ENCODE assay signal across 22 cellular contexts in genomic region chr3:38120690-38121450, GRCh38. TPM values are rescaled to one million over a fixed set of nuclear protein-coding genes. Genes with fewer than 3 reads are reported as not detected.
DNase-seq lines count a peak whose midpoint lies in the region; ATAC-seq, FAIRE-seq and TF ChIP-seq lines count a peak whose summit lies in the region.
"Had no signal": no experiment of that assay in that cellular context is flagged by ENCODE, and none has a peak within 500 bp of the region (broad histone marks: within the 10 kb centered on the region; RNA-seq: fewer than 3 reads in every experiment).

No MANE protein-coding gene starts in this region.

- intact Hi-C loops in CD4-positive, alpha-beta memory T cell (cut with micrococcal nuclease), result no loop called here

- peaks cover 4 to 13% (median 6%) of the 10 kb centered on the region in 4 donors for H3K4me1 Mint-ChIP-seq in CD4-positive, alpha-beta memory T cell
- H3K4me1 Mint-ChIP-seq in activated naive CD8-positive, alpha-beta T cell treated with anti-CD3 and anti-CD28 coated beads for 36 hours, result peaks cover 10% of the 10 kb centered on the region
- no peaks in the 10 kb centered on the region for H3K4me1 Mint-ChIP-seq in neural progenitor cell

- no peak overlapping the region for H2AFZ ChIP-seq in neural progenitor cell (replicated peaks)

- POLR2A ChIA-PET in CD4-positive, alpha-beta memory T cell (lab: Charles Lee; ENCODE audit: partially characterized antibody), result interaction anchor here (1.0 to 2.9 kb wide), 3 partner anchors 16 to 46 kb away, joined by 3 to 12 read pairs (median 4); partner anchors contain the start of genes ACAA1 and OXSR1

- H3K4me3 ChIP-seq in CD4-positive, alpha-beta memory T cell (ENCODE audit: low read length in 2 of 2), result no peak overlapping the region
- H3K4me3 ChIP-seq in neural progenitor cell, result no peak overlapping the region
- H3K4me3 ChIP-seq: breast epithelium, HAP-1, left ventricle myocardium inferior, mucosa of descending colon, vagina had no signal

- no peak overlapping the region for H3K4me3 Mint-ChIP-seq in CD4-positive, alpha-beta memory T cell
- H3K4me3 Mint-ChIP-seq in activated naive CD8-positive, alpha-beta T cell treated with anti-CD3 and anti-CD28 coated beads for 36 hours, result no peak overlapping the region
- H3K4me3 Mint-ChIP-seq in neural progenitor cell, result peak overlapping the region; percentile 21
- H3K4me3 Mint-ChIP-seq: activated CD4-positive, alpha-beta memory T cell treated with anti-CD3 and anti-CD28 coated beads for 36 hours; activated T-helper 1 cell treated with anti-CD3 and anti-CD28 coated beads, Interleukin-12 subunit alpha, Interleukin-12 subunit beta, Interleukin-2, Interleukin-4 antibody, amounts not matched to agents 30 ng/mL and 10 ng/mL and 1 ng/mL, durations not matched to agents 14 hours and 24 hours and 36 hours; B cell had no signal

- H4K20me1 ChIP-seq in neural progenitor cell (ENCODE audit: low read depth), result peaks cover 3% of the 10 kb centered on the region

- H3F3A ChIP-seq in neural progenitor cell (ENCODE audit: low read depth), result no peaks in the 10 kb centered on the region

- no peak for TF ChIP-seq CTCF in neural progenitor cell (IDR thresholded peaks at IDR 0.05)

- H3K79me2 ChIP-seq in neural progenitor cell (ENCODE audit: low read depth), result no peaks in the 10 kb centered on the region

- no peaks in the 10 kb centered on the region for H3K4me1 ChIP-seq in CD4-positive, alpha-beta memory T cell (ENCODE audit: insufficient read depth, low read length)
- no peaks in the 10 kb centered on the region for H3K4me1 ChIP-seq in neural progenitor cell
- H3K4me1 ChIP-seq: breast epithelium, HAP-1, vagina had no signal

- CTCF ChIA-PET in CD4-positive, alpha-beta memory T cell (lab: Charles Lee; ENCODE audit: partially characterized antibody), result interaction anchor here (1.2 to 1.6 kb wide), 3 partner anchors 13 to 225 kb away, joined by 3 to 7 read pairs (median 3); partner anchors contain the start of gene XYLB

- peaks cover 20 to 54% of the 10 kb centered on the region in 2 donors for H3K36me3 Mint-ChIP-seq in CD4-positive, alpha-beta memory T cell
- H3K36me3 Mint-ChIP-seq in activated naive CD8-positive, alpha-beta T cell treated with anti-CD3 and anti-CD28 coated beads for 36 hours, result peaks cover 15% of the 10 kb centered on the region
- peaks cover 20% of the 10 kb centered on the region for H3K36me3 Mint-ChIP-seq in neural progenitor cell

- FAIRE-seq in frontal cortex (lab: Jason Lieb, UNC), result no peak

- no peak for ATAC-seq in activated CD4-positive, CD25-positive, alpha-beta regulatory T cell treated with anti-CD3 and anti-CD28 coated beads, Interleukin-2, amount 50 U/mL, for 24 hours
- no peak for ATAC-seq in GM21367 (IDR thresholded peaks at IDR 0.05; ENCODE audit: unreplicated experiment)
- ATAC-seq: mucosa of descending colon had no signal

- H3K27me3 ChIP-seq in CD4-positive, alpha-beta memory T cell (ENCODE audit: insufficient read depth, low read length), result no peaks in the 10 kb centered on the region
- H3K27me3 ChIP-seq in neural progenitor cell, result no peaks in the 10 kb centered on the region
- H3K27me3 ChIP-seq: breast epithelium, vagina had no signal

- peak; percentile 21 for DNase-seq in activated CD4-positive, CD25-positive, alpha-beta regulatory T cell treated with anti-CD3 and anti-CD28 coated beads, Interleukin-2, amount 50 U/mL, for 72 hours
- DNase-seq in CD4-positive, alpha-beta memory T cell, result no peak
- no peak for DNase-seq in activated naive CD8-positive, alpha-beta T cell treated with anti-CD3 and anti-CD28 coated beads for 36 hours
- no peak for DNase-seq in neural progenitor cell (ENCODE audit: low spot score)
- DNase-seq in frontal cortex (ENCODE audit: low spot score in 2 of 2), result no peak
- no peak for DNase-seq in NCI-H774 (lab: John Stamatoyannopoulos, UW)
- DNase-seq: 8988T; activated CD4-positive, alpha-beta memory T cell treated with anti-CD3 and anti-CD28 coated beads for 36 hours; cortex of kidney; left ventricle myocardium inferior; NCI-H1417 treated with DMSO at 0.1 percent for 48 hours; retina; SIG-M5; stimulated activated CD4-positive, alpha-beta T cell treated with anti-CD3 and anti-CD28 coated beads, Interleukin-12 subunit alpha, Interleukin-12 subunit beta, amount 100 ng/mL, for 4 hours had no signal

- H3K27ac ChIP-seq in CD4-positive, alpha-beta memory T cell (ENCODE audit: low read depth, low read length), result no peak overlapping the region
- H3K27ac ChIP-seq in neural progenitor cell, result no peak overlapping the region
- H3K27ac ChIP-seq: breast epithelium, left ventricle myocardium inferior, vagina had no signal

- peak overlapping the region in 5 of 7 donors; percentile 46 to 73 (median 58) for H3K27ac Mint-ChIP-seq in CD4-positive, alpha-beta memory T cell
- peak overlapping the region; percentile 63 for H3K27ac Mint-ChIP-seq in activated naive CD8-positive, alpha-beta T cell treated with anti-CD3 and anti-CD28 coated beads for 36 hours
- H3K27ac Mint-ChIP-seq in neural progenitor cell, result no peak overlapping the region
- H3K27ac Mint-ChIP-seq: activated CD4-positive, alpha-beta memory T cell treated with anti-CD3 and anti-CD28 coated beads for 36 hours; activated T-helper 1 cell treated with anti-CD3 and anti-CD28 coated beads, Interleukin-12 subunit alpha, Interleukin-12 subunit beta, Interleukin-2, Interleukin-4 antibody, amounts not matched to agents 30 ng/mL and 10 ng/mL and 1 ng/mL, durations not matched to agents 14 hours and 24 hours and 36 hours had no signal

- H3K27me3 Mint-ChIP-seq in CD4-positive, alpha-beta memory T cell, result no peaks in the 10 kb centered on the region
- H3K27me3 Mint-ChIP-seq in activated naive CD8-positive, alpha-beta T cell treated with anti-CD3 and anti-CD28 coated beads for 36 hours, result no peaks in the 10 kb centered on the region
- H3K27me3 Mint-ChIP-seq in neural progenitor cell (ENCODE audit: insufficient read depth, low read depth), result peaks cover 1% of the 10 kb centered on the region
- H3K27me3 Mint-ChIP-seq: activated CD4-positive, alpha-beta memory T cell treated with anti-CD3 and anti-CD28 coated beads for 36 hours had no signal

- no peak overlapping the region for H3K4me2 ChIP-seq in neural progenitor cell

- no peak overlapping the region for H3K9ac ChIP-seq in neural progenitor cell

- H3K9me3 ChIP-seq in CD4-positive, alpha-beta memory T cell (ENCODE audit: control insufficient read depth in 1 of 2, low read length in 2 of 2), result no peaks in the 10 kb centered on the region
- no peaks in the 10 kb centered on the region for H3K9me3 ChIP-seq in neural progenitor cell (ENCODE audit: low read depth)
- H3K9me3 ChIP-seq: breast epithelium, HAP-1, left ventricle myocardium inferior, mucosa of descending colon, vagina had no signal

- peaks cover 46% of the 10 kb centered on the region for H3K36me3 ChIP-seq in CD4-positive, alpha-beta memory T cell (ENCODE audit: insufficient read depth, low read length)
- H3K36me3 ChIP-seq in neural progenitor cell, result no peaks in the 10 kb centered on the region
- H3K36me3 ChIP-seq: breast epithelium had no signal

- H3K9me3 Mint-ChIP-seq in CD4-positive, alpha-beta memory T cell, result no peaks in the 10 kb centered on the region
- H3K9me3 Mint-ChIP-seq in activated naive CD8-positive, alpha-beta T cell treated with anti-CD3 and anti-CD28 coated beads for 36 hours, result no peaks in the 10 kb centered on the region
- H3K9me3 Mint-ChIP-seq in neural progenitor cell, result no peaks in the 10 kb centered on the region
- H3K9me3 Mint-ChIP-seq: activated CD4-positive, alpha-beta memory T cell treated with anti-CD3 and anti-CD28 coated beads for 36 hours; activated T-helper 1 cell treated with anti-CD3 and anti-CD28 coated beads, Interleukin-12 subunit alpha, Interleukin-12 subunit beta, Interleukin-2, Interleukin-4 antibody, amounts not matched to agents 30 ng/mL and 10 ng/mL and 1 ng/mL, durations not matched to agents 14 hours and 24 hours and 36 hours had no signal

RNA-seq across cellular contexts. Expression of gene ACAA1, which starts 16.1 kb away (rescaled TPM):
- 10 to 100 TPM; 78.7 to 82.8 TPM for total RNA-seq in CD4-positive, alpha-beta memory T cell
- 10 to 100 TPM; 52.4 to 76.3 TPM for polyA plus RNA-seq in CD4-positive, alpha-beta memory T cell
- 10 to 100 TPM; 69.0 to 70.2 TPM for total RNA-seq in activated naive CD8-positive, alpha-beta T cell treated with anti-CD3 and anti-CD28 coated beads for 36 hours
- 3.3 and 13.3 TPM in 2 replicates for total RNA-seq in neural progenitor cell (ENCODE audit: low replicate concordance)
- total RNA-seq in frontal cortex, result 30.2 TPM

RNA-seq across cellular contexts. Expression of gene MYD88, which starts 17.6 kb away (rescaled TPM):
- 10 to 100 TPM; 50.5 to 57.4 TPM for total RNA-seq in CD4-positive, alpha-beta memory T cell
- polyA plus RNA-seq in CD4-positive, alpha-beta memory T cell, result 100 to 1,000 TPM; 104 to 129 TPM
- total RNA-seq in activated naive CD8-positive, alpha-beta T cell treated with anti-CD3 and anti-CD28 coated beads for 36 hours, result 10 to 100 TPM; 46.2 to 48.0 TPM
- total RNA-seq in neural progenitor cell (ENCODE audit: low replicate concordance), result 3.1 and 5.5 TPM in 2 replicates
- 3.7 TPM for total RNA-seq in frontal cortex

RNA-seq across cellular contexts. Expression of gene OXSR1, which starts 44.5 kb away (rescaled TPM):
- total RNA-seq in CD4-positive, alpha-beta memory T cell, result 10 to 100 TPM; 39.6 to 43.9 TPM
- 10 to 100 TPM; 13.3 to 18.0 TPM for polyA plus RNA-seq in CD4-positive, alpha-beta memory T cell
- total RNA-seq in activated naive CD8-positive, alpha-beta T cell treated with anti-CD3 and anti-CD28 coated beads for 36 hours, result 10 to 100 TPM; 57.3 to 59.9 TPM
- 60.2 and 65.8 TPM in 2 replicates for total RNA-seq in neural progenitor cell (ENCODE audit: low replicate concordance)
- total RNA-seq in frontal cortex, result 51.0 TPM
